7 cellular contexts compared by ENCODE assay signal in genomic region chr18:38170845-38171244, GRCh38.
"Had no signal": no experiment of that assay in that cellular context is flagged by ENCODE, and none has a peak within 500 bp of the region (broad histone marks: within the 10 kb centered on the region; RNA-seq: fewer than 3 reads in every experiment).

No MANE protein-coding gene starts in this region.

- H3K36me3 Mint-ChIP-seq: IgD-negative memory B cell had no signal

- H3K4me3 ChIP-seq: K562 had no signal

- H3K27me3 Mint-ChIP-seq: IgD-negative memory B cell had no signal

- DNase-seq: IMR-90, KBM-7 had no signal

- ATAC-seq: HepG2, K562 had no signal

- H3K27ac Mint-ChIP-seq: IgD-negative memory B cell had no signal

- H3K27ac ChIP-seq: HL-60 had no signal

- H3K4me3 Mint-ChIP-seq: IgD-negative memory B cell had no signal

- H3K4me1 Mint-ChIP-seq: IgD-negative memory B cell had no signal

- FAIRE-seq: HepG2, HTR-8/SVneo, K562 had no signal

- H3K9me3 Mint-ChIP-seq: IgD-negative memory B cell had no signal
